9 cellular contexts compared by ENCODE assay signal in the genomic region with DNA sequence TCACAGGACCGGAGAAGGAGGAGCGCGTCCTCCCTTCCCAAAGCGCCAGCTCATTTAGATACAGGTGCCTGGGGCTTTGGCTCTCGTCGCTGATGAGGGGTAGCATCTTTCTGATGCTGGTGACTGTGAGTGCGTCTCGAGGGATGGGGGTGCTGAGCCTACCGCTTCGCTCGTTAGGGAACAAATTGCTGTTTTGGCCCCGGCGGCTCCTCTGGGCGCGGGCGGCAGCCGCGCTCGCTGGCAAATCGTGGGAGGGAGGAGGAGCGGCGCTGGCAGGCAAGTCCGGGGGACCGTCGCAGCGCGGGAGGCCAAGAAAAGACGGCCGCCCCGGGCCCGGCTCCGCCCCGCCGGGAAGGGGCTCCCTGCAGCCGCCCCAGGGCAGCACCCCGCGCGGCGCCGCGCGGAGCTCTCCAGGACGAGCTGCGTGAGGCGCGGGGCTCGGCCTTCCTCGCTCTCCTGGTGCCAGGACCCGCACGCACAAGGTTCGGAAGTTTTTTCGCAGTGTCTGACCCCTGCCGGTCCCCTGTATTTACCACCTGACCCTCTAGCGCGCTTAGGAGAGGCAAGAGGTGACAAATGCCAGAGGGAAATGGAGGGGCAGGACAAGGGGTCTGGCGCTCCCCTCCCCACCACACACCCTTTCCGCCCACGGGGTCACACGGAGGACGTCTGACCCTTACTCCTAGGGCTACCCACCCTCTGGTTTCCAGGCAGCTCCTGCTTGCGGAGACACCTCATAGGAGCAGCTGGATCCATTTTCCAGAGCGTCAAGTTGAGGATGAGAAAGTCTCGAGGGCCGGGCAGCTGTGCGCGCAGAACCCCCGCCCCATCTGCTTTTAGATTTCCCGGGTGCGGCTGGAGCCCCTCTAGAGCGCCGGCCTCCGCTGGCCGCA. TPM values are rescaled to one million over a fixed set of nuclear protein-coding genes. Genes with fewer than 3 reads are reported as not detected.
A peak's percentile ranks its signal among the peaks of the same experiment; 100 is the strongest.
DNase-seq lines count a peak whose midpoint lies in the region; ATAC-seq and TF ChIP-seq lines count a peak whose summit lies in the region.
"Had no signal": no experiment of that assay in that cellular context is flagged by ENCODE, and none has a peak within 500 bp of the region (broad histone marks: within the 10 kb centered on the region; RNA-seq: fewer than 3 reads in every experiment).

No MANE protein-coding gene starts in this region.

- H3K9me3 Mint-ChIP-seq in CD8-positive, alpha-beta T cell, result no peaks in the 10 kb centered on the region
- no peaks in the 10 kb centered on the region for H3K9me3 Mint-ChIP-seq in IgD-negative memory B cell
- H3K9me3 Mint-ChIP-seq in activated CD8-positive, alpha-beta T cell treated with anti-CD3 and anti-CD28 coated beads for 36 hours, result no peaks in the 10 kb centered on the region

- peak in 4 of 7 experiments; percentile 25 to 60 (median 34) for DNase-seq in CD8-positive, alpha-beta T cell
- peak; percentile 49 for DNase-seq in activated CD8-positive, alpha-beta T cell treated with anti-CD3 and anti-CD28 coated beads for 36 hours
- DNase-seq in fibroblast of lung (ENCODE audit: low read depth in 2 of 2) (no peak), omental fat pad (ENCODE audit: low spot score) (no peak), SKM-1 (lab: John Stamatoyannopoulos, UW; ENCODE audit: unreplicated experiment) (no peak), middle frontal gyrus (ENCODE audit: extremely low spot score, low spot score) (no peak)

- no peaks in the 10 kb centered on the region for H3K36me3 Mint-ChIP-seq in CD8-positive, alpha-beta T cell
- no peaks in the 10 kb centered on the region for H3K36me3 Mint-ChIP-seq in IgD-negative memory B cell
- H3K36me3 Mint-ChIP-seq in activated CD8-positive, alpha-beta T cell treated with anti-CD3 and anti-CD28 coated beads for 36 hours (ENCODE audit: low read depth), result no peaks in the 10 kb centered on the region

- ATAC-seq in CD8-positive, alpha-beta T cell, result peak; percentile 14
- ATAC-seq in activated CD8-positive, alpha-beta T cell treated with anti-CD3 and anti-CD28 coated beads for 36 hours, result peak; percentile 15
- ATAC-seq in omental fat pad (ENCODE audit: low FRiP score) (peak; percentile 45), GM21619 (IDR thresholded peaks at IDR 0.05; ENCODE audit: unreplicated experiment) (no peak)

- no peak overlapping the region for H3K9ac ChIP-seq in fibroblast of lung (ENCODE audit: insufficient read depth, low read length)

- no peaks in the 10 kb centered on the region for H3K9me3 ChIP-seq in CD8-positive, alpha-beta T cell (ENCODE audit: low read length)
- no peaks in the 10 kb centered on the region for H3K9me3 ChIP-seq in fibroblast of lung (ENCODE audit: control insufficient read depth, insufficient read depth, low read depth, low read length)

- H3K4me3 Mint-ChIP-seq in CD8-positive, alpha-beta T cell, result peak overlapping the region; percentile 81
- H3K4me3 Mint-ChIP-seq in IgD-negative memory B cell, result peak overlapping the region; percentile 81 to 94 (median 90)
- H3K4me3 Mint-ChIP-seq in activated CD8-positive, alpha-beta T cell treated with anti-CD3 and anti-CD28 coated beads for 36 hours, result peak overlapping the region; percentile 67

- no peaks in the 10 kb centered on the region for H3K27me3 Mint-ChIP-seq in CD8-positive, alpha-beta T cell (ENCODE audit: low read depth)
- peaks cover 11% of the 10 kb centered on the region for H3K27me3 Mint-ChIP-seq in IgD-negative memory B cell
- H3K27me3 Mint-ChIP-seq in activated CD8-positive, alpha-beta T cell treated with anti-CD3 and anti-CD28 coated beads for 36 hours, result peaks cover 22% of the 10 kb centered on the region

- no peak overlapping the region for H3K27ac ChIP-seq in CD8-positive, alpha-beta T cell (ENCODE audit: low read depth, low read length)
- no peak overlapping the region for H3K27ac ChIP-seq in fibroblast of lung (ENCODE audit: insufficient read depth, low read length)

- POLR2A ChIA-PET in CD8-positive, alpha-beta T cell (lab: Charles Lee), result interaction anchor here (0.6 to 1.9 kb wide), 4 partner anchors 11 to 211 kb away, joined by 3 to 4 read pairs (median 3); no protein-coding TSS in a partner anchor
- POLR2A ChIA-PET in activated CD8-positive, alpha-beta T cell treated with anti-CD3 and anti-CD28 coated beads for 36 hours (lab: Charles Lee), result interaction anchor here (0.9 to 1.8 kb wide), 4 partner anchors 14 to 84 kb away, joined by 3 to 4 read pairs (median 4); no protein-coding TSS in a partner anchor

- H3K4me3 ChIP-seq in CD8-positive, alpha-beta T cell (ENCODE audit: low read depth, low read length), result peak overlapping the region; percentile 76
- H3K4me3 ChIP-seq in fibroblast of lung (replicated peaks in 1 of 4; ENCODE audit: control extremely low read depth in 1 of 4, insufficient read depth in 1 of 4, low read depth in 3 of 4, low read length in 4 of 4), result peak overlapping the region; percentile 2 to 44 (median 36)

- CTCF ChIA-PET in CD8-positive, alpha-beta T cell (lab: Charles Lee), result interaction anchor here (0.9 to 3.0 kb wide), 5 partner anchors 10 to 179 kb away, joined by 3 to 13 read pairs (median 4); no protein-coding TSS in a partner anchor
- CTCF ChIA-PET in activated CD8-positive, alpha-beta T cell treated with anti-CD3 and anti-CD28 coated beads for 36 hours (lab: Charles Lee), result interaction anchor here (0.9 to 1.9 kb wide), 6 partner anchors 16 to 449 kb away, joined by 3 to 8 read pairs (median 3); no protein-coding TSS in a partner anchor

- peak overlapping the region; percentile 66 for H3K4me2 ChIP-seq in fibroblast of lung (ENCODE audit: extremely low read depth, insufficient read depth, low read length)

- H3K4me1 Mint-ChIP-seq in CD8-positive, alpha-beta T cell (ENCODE audit: low read depth), result peaks cover 26% of the 10 kb centered on the region
- peaks cover 12 to 22% (median 20%) of the 10 kb centered on the region in 3 donors for H3K4me1 Mint-ChIP-seq in IgD-negative memory B cell
- H3K4me1 Mint-ChIP-seq in activated CD8-positive, alpha-beta T cell treated with anti-CD3 and anti-CD28 coated beads for 36 hours (ENCODE audit: low read depth), result peaks cover 10% of the 10 kb centered on the region

- intact Hi-C loops in CD8-positive, alpha-beta T cell (cut with DNase I, micrococcal nuclease), result loop anchor here (1.0 to 2.0 kb wide), 3 partner anchors 30 to 519 kb away; partner anchors contain the start of genes MCRS1 (in 1 of the 2), PRKAG1 (in 1 of the 2) and PRPF40B (in 1 of the 2)
- intact Hi-C loops in activated CD8-positive, alpha-beta T cell treated with anti-CD3 and anti-CD28 coated beads for 36 hours (cut with micrococcal nuclease), result no loop called here

- no peak overlapping the region for H3K27ac Mint-ChIP-seq in CD8-positive, alpha-beta T cell
- H3K27ac Mint-ChIP-seq in IgD-negative memory B cell, result peak overlapping the region in 1 of 3 donors; percentile 83
- no peak overlapping the region for H3K27ac Mint-ChIP-seq in activated CD8-positive, alpha-beta T cell treated with anti-CD3 and anti-CD28 coated beads for 36 hours

- peaks cover 23% of the 10 kb centered on the region for H3K4me1 ChIP-seq in CD8-positive, alpha-beta T cell (ENCODE audit: insufficient read depth, low read length)
- peaks cover 7% of the 10 kb centered on the region for H3K4me1 ChIP-seq in fibroblast of lung (ENCODE audit: control insufficient read depth, extremely low read depth, insufficient read depth, low read length)

- H2AFZ ChIP-seq in fibroblast of lung (ENCODE audit: low read length), result no peak overlapping the region

- H3K27me3 ChIP-seq in CD8-positive, alpha-beta T cell (ENCODE audit: insufficient read depth, low read length), result no peaks in the 10 kb centered on the region
- H3K27me3 ChIP-seq in fibroblast of lung (ENCODE audit: control insufficient read depth, insufficient read depth, low read length), result peaks cover 33% of the 10 kb centered on the region

- no peaks in the 10 kb centered on the region for H4K20me1 ChIP-seq in fibroblast of lung (ENCODE audit: control insufficient read depth, extremely low read depth, insufficient read depth, low read length)

- no peaks in the 10 kb centered on the region for H3K36me3 ChIP-seq in CD8-positive, alpha-beta T cell (ENCODE audit: insufficient read depth, low read length)
- H3K36me3 ChIP-seq in fibroblast of lung (ENCODE audit: control insufficient read depth, insufficient read depth, low read length), result no peaks in the 10 kb centered on the region

- no peak for TF ChIP-seq CTCF in CD8-positive, alpha-beta T cell (IDR thresholded peaks at IDR 0.05)
- no peak for TF ChIP-seq CTCF in activated CD8-positive, alpha-beta T cell treated with anti-CD3 and anti-CD28 coated beads for 36 hours (IDR thresholded peaks at IDR 0.05)
- no peak for TF ChIP-seq CTCF in fibroblast of lung (conservative IDR thresholded peaks at IDR 0.05 in 1 of 2, IDR thresholded peaks at IDR 0.05 in 1 of 2; ENCODE audit: low read depth in 1 of 2, low read length in 2 of 2)
- TF ChIP-seq CTCF in omental fat pad (IDR thresholded peaks at IDR 0.05), result no peak

- no peaks in the 10 kb centered on the region for H3K79me2 ChIP-seq in fibroblast of lung (ENCODE audit: control insufficient read depth, insufficient read depth, low read length)

RNA-seq across cellular contexts. Expression of gene KCNH3, which starts 0.9 kb away (rescaled TPM):
- total RNA-seq in CD8-positive, alpha-beta T cell, result 1 to 10 TPM; 3.1 to 3.5 TPM
- 0.15 TPM for polyA plus RNA-seq in IgD-negative memory B cell
- total RNA-seq in activated CD8-positive, alpha-beta T cell treated with anti-CD3 and anti-CD28 coated beads for 36 hours, result 1 to 10 TPM; 8.0 to 9.1 TPM
- total RNA-seq in fibroblast of lung, result 0.17 and 0.26 TPM in 2 replicates
- polyA plus RNA-seq in fibroblast of lung, result 0.05 and 0.09 TPM in 2 replicates
- 0.05 and 0.20 TPM in 2 replicates for polyA plus RNA-seq in fibroblast of lung (2012)
- not detected in 2 replicates for polyA minus RNA-seq in fibroblast of lung (ENCODE audit: low replicate concordance)
- total RNA-seq in omental fat pad, result 1 to 10 TPM in 1 of 4 donors, under 1 TPM in 3; 0.63 to 1.7 (median 0.79) TPM
- total RNA-seq: lung microvascular endothelial cell had no signal

RNA-seq across cellular contexts. Expression of gene MCRS1, which starts 30.0 kb away (rescaled TPM):
- total RNA-seq in CD8-positive, alpha-beta T cell, result 10 to 100 TPM; 63.7 to 70.9 TPM
- polyA plus RNA-seq in IgD-negative memory B cell (57.3 TPM), fibroblast of lung (51.1 and 55.4 TPM in 2 replicates)
- 10 to 100 TPM; 57.1 to 61.1 TPM for total RNA-seq in activated CD8-positive, alpha-beta T cell treated with anti-CD3 and anti-CD28 coated beads for 36 hours
- total RNA-seq in fibroblast of lung (37.5 and 52.2 TPM in 2 replicates), omental fat pad (10 to 100 TPM; 31.2 to 57.2 (median 33.1) TPM)
- polyA plus RNA-seq in fibroblast of lung (2012), result 43.0 and 57.5 TPM in 2 replicates
- 103 and 119 TPM in 2 replicates for polyA minus RNA-seq in fibroblast of lung (ENCODE audit: low replicate concordance)

Comparison
In these comparisons a context has a peak if more than half of its experiments do, and no peak if none do; other contexts are left out.
1. DNase-seq: peak in CD8-positive, alpha-beta T cell (4 of 7) and activated CD8-positive, alpha-beta T cell treated with anti-CD3 and anti-CD28 coated beads for 36 hours (single experiment); none in fibroblast of lung (0 of 2), omental fat pad (single experiment), SKM-1 (single experiment) and middle frontal gyrus (single experiment).
2. Peak in every context shown above with its lines, with median percentiles within 50 percentile points of each other: H3K4me3 Mint-ChIP-seq.